7 cellular contexts compared by ENCODE assay signal in the genomic region with DNA sequence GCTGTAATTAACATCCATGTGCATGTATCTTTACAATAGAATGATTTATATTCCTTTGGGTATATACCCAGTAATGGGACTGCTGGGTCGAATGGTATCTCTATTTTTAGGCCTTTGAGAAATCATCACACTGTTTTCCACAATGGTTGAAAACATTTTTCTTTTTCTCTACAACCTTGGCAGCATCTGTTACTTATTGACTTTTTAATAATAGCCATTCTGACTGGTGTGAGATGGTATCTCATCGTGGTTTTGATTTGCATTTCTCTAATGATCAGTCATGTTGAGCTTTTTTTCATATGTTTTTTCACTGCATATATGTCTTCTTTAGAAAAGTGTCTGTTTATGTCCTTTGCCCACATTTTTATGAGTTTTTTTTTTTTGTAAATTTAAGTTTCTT.
DNase-seq lines count a peak whose midpoint lies in the region; ATAC-seq lines count a peak whose summit lies in the region.

No MANE protein-coding gene starts in this region.

- DNase-seq in NCI-H69 (lab: John Stamatoyannopoulos, UW) (peak; percentile 37), glomerular visceral epithelial cell (ENCODE audit: extremely low spot score) (peak; percentile 6), renal cortical epithelial cell (ENCODE audit: low read depth) (peak; percentile 54)

- ATAC-seq in GM18508 (IDR thresholded peaks at IDR 0.05; ENCODE audit: insufficient read depth, unreplicated experiment) = peak; percentile 75
- peak; percentile 64 for ATAC-seq in GM19467 (IDR thresholded peaks at IDR 0.05; ENCODE audit: unreplicated experiment)
- peak; percentile 36 for ATAC-seq in HG02798 (IDR thresholded peaks at IDR 0.05; ENCODE audit: poor library complexity, unreplicated experiment)
- peak; percentile 54 for ATAC-seq in HG03432 (IDR thresholded peaks at IDR 0.05; ENCODE audit: unreplicated experiment)

Comparison
In these comparisons a context has a peak if more than half of its experiments do, and no peak if none do; other contexts are left out.
1. Peak in every context shown above with its lines: DNase-seq and ATAC-seq.